Comparison of ENCODE assay signal across 9 cellular contexts in genomic region chr2:215845839-215846586, GRCh38.
DNase-seq lines count a peak whose midpoint lies in the region; ATAC-seq and TF ChIP-seq lines count a peak whose summit lies in the region.
"Had no signal": no experiment of that assay in that cellular context is flagged by ENCODE, and none has a peak within 500 bp of the region (broad histone marks: within the 10 kb centered on the region; RNA-seq: fewer than 3 reads in every experiment).

No MANE protein-coding gene starts in this region.

- ATAC-seq in GM19023 (IDR thresholded peaks at IDR 0.05; ENCODE audit: unreplicated experiment) = peak; percentile 42
- ATAC-seq in GM21825 (IDR thresholded peaks at IDR 0.05; ENCODE audit: unreplicated experiment) = peak; percentile 74
- peak; percentile 52 for ATAC-seq in HG03460 (IDR thresholded peaks at IDR 0.05; ENCODE audit: unreplicated experiment)

- H3K4me1 Mint-ChIP-seq in mesothelial cell of epicardium = no peaks in the 10 kb centered on the region

- no peaks in the 10 kb centered on the region for H3K27me3 Mint-ChIP-seq in mesothelial cell of epicardium (ENCODE audit: low read depth)

- H3K36me3 Mint-ChIP-seq in mesothelial cell of epicardium = no peaks in the 10 kb centered on the region

- DNase-seq in mesothelial cell of epicardium (ENCODE audit: low spot score in 2 of 2, unreplicated experiment in 2 of 2) = no peak
- DNase-seq in NCI-H2171 treated with DMSO at 0.1 percent for 48 hours (lab: John Stamatoyannopoulos, UW) = no peak
- DNase-seq in NCI-H1417 treated with DMSO at 0.1 percent for 48 hours (lab: John Stamatoyannopoulos, UW) = no peak
- no peak for DNase-seq in NCI-H526 (lab: John Stamatoyannopoulos, UW)
- DNase-seq: activated CD4-positive, alpha-beta T cell treated with anti-CD3 and anti-CD28 coated beads, Interleukin-2, amount 50 U/mL, for 4 hours; DMS79 had no signal

- peak overlapping the region; percentile 4 for H3K27ac Mint-ChIP-seq in mesothelial cell of epicardium

- H3K4me3 Mint-ChIP-seq in mesothelial cell of epicardium = no peak overlapping the region

- H3K9me3 Mint-ChIP-seq in mesothelial cell of epicardium = no peaks in the 10 kb centered on the region

- TF ChIP-seq CTCF in mesothelial cell of epicardium (IDR thresholded peaks at IDR 0.05; ENCODE audit: unreplicated experiment) = no peak
